Comparison of ENCODE assay signal across 8 cellular contexts in the genomic region with DNA sequence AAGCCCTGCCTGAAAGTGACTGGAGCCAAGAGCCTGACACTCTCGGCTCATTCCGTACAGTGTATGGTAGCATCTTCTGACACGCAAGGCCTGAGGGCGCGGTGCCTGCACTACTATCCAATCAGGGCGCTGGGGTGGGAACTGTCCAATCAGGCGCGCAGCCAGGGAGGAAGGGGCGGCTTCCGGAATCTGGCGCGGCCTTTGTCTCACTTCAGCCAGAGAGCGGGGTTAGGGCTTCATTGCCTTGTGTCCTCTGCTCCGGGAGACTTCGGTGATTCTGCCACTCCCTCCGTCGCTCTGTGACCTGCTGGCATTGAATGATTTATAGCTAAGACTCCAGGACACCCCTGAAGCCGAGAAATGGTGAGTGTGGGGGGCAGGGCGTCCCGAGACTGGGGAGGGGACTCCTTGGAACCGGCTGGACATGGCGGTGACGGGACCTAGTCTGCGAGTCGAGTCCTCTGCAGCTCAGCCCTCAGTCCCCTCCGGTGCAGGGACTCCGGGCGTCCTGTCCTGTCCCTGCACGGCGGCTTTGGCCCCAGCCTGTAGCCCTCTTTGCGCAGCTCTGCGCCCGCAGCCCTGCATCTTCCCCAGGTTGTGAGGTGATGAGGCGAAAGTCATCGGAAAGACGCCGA.
DNase-seq lines count a peak whose midpoint lies in the region; ATAC-seq and TF ChIP-seq lines count a peak whose summit lies in the region.
"Not testable (repeated sequence)": the region's sequence is repeated elsewhere in the genome, so short reads cannot be mapped to it uniquely, and the experiment has no call there.

No MANE protein-coding gene starts in this region.

- H3K4me2 ChIP-seq in PC-9 = peak overlapping the region; percentile 68

- TSS peak; percentile 75 for BruUV-seq in PC-9 (replicated peaks; lab: Mats Ljungman, UMichigan)

- TF ChIP-seq CTCF in PC-9 (conservative IDR thresholded peaks at IDR 0.05); esophagus squamous epithelium (IDR thresholded peaks at IDR 0.05): not testable (repeated sequence)

- H2AFZ ChIP-seq in PC-9 = peak overlapping the region; percentile 75

- H3K27ac ChIP-seq in PC-9; muscle layer of duodenum (ENCODE audit: low read length): not testable (repeated sequence)
- peak overlapping the region; percentile 63 to 79 (median 72) for H3K27ac ChIP-seq in esophagus squamous epithelium

- not testable (repeated sequence) for H3K4me1 ChIP-seq in PC-9 (replicated peaks; ENCODE audit: insufficient read depth); muscle layer of duodenum (ENCODE audit: control insufficient read depth in 1 of 2, insufficient read depth in 2 of 2, low read length in 2 of 2)
- H3K4me1 ChIP-seq in esophagus squamous epithelium = peaks cover 0 to 23% (median 0%) of the 10 kb centered on the region in 3 donors

- peak; percentile 100 for ATAC-seq in GM21717 (IDR thresholded peaks at IDR 0.05; ENCODE audit: unreplicated experiment)

- 0% methylated on average over 5 to 12 of the region's 37 CpGs for WGBS in esophagus squamous epithelium, 2 donors

- H3K36me3 ChIP-seq in PC-9 (ENCODE audit: low read depth); muscle layer of duodenum (ENCODE audit: control insufficient read depth in 1 of 2, insufficient read depth in 2 of 2, low read length in 2 of 2): not testable (repeated sequence)
- H3K36me3 ChIP-seq in esophagus squamous epithelium = peaks cover 0 to 10% (median 0%) of the 10 kb centered on the region in 3 donors

- POLR2A ChIA-PET in PC-9 (lab: Charles Lee; ENCODE audit: unreplicated experiment) = interaction anchor here (0.7 kb wide), 1 partner anchor 185 kb away, joined by 5 read pairs; no protein-coding TSS in a partner anchor

- H3K9me3 ChIP-seq in PC-9 (ENCODE audit: insufficient read depth, low read depth); esophagus squamous epithelium; muscle layer of duodenum (ENCODE audit: control insufficient read depth in 1 of 2, low read length in 2 of 2): not testable (repeated sequence)

- H3K4me3 ChIP-seq in Jurkat, Clone E6-1 (ENCODE audit: low read length) = peak overlapping the region; percentile 67
- H3K4me3 ChIP-seq in PC-9 (peak overlapping the region; percentile 64; the same call in 1 of the 2 replicates), esophagus squamous epithelium (peak overlapping the region; percentile 47 to 75 (median 62)), muscle layer of duodenum (ENCODE audit: low read depth in 1 of 2, low read length in 2 of 2) (peak overlapping the region; percentile 30 to 68)

- CTCF ChIA-PET in PC-9 (lab: Charles Lee) = not testable (repeated sequence)

- H4K20me1 ChIP-seq in PC-9 (ENCODE audit: insufficient read depth) = not testable (repeated sequence)

- TF ChIP-seq POLR2A in esophagus squamous epithelium (IDR thresholded peaks at IDR 0.05) = peak in 1 of 4 donors; percentile 15

- peak; percentile 71 for DNase-seq in DMS53 treated with DMSO at 0.1 percent for 48 hours (lab: John Stamatoyannopoulos, UW; ENCODE audit: unreplicated experiment)
- peak; percentile 93 for DNase-seq in Jurkat, Clone E6-1 (ENCODE audit: low read depth, low spot score)
- DNase-seq in PC-9 = peak; percentile 67 to 80
- peak; percentile 91 to 93 for DNase-seq in activated T-cell treated with anti-CD3 and anti-CD28 coated beads, Interleukin-2, amount 50 U/mL, for 48 hours
- DNase-seq in esophagus squamous epithelium (lab: John Stamatoyannopoulos, UW) = peak; percentile 53
- DNase-seq in stimulated activated CD8-positive, alpha-beta memory T cell treated with anti-CD3 and anti-CD28 coated beads, Interleukin-7, amount 100 ng/mL, for 1 hour (ENCODE audit: low read depth in 2 of 2) = peak; percentile 61 to 70

- not testable (repeated sequence) for H3K9me2 ChIP-seq in PC-9 (ENCODE audit: insufficient read depth)

- intact Hi-C loops in PC-9 (cut with micrococcal nuclease; ENCODE audit: unreplicated experiment); esophagus squamous epithelium (cut with DNase I): not testable (repeated sequence)

- not testable (repeated sequence) for H3K79me2 ChIP-seq in PC-9 (ENCODE audit: low read depth)

- H3K27me3 ChIP-seq in PC-9 (ENCODE audit: insufficient read depth, low read depth); esophagus squamous epithelium; muscle layer of duodenum (ENCODE audit: low read depth, low read length): not testable (repeated sequence)

- not testable (repeated sequence) for H3F3A ChIP-seq in PC-9 (ENCODE audit: insufficient read depth, low read depth)
